12 cellular contexts compared by ENCODE assay signal in the genomic region with DNA sequence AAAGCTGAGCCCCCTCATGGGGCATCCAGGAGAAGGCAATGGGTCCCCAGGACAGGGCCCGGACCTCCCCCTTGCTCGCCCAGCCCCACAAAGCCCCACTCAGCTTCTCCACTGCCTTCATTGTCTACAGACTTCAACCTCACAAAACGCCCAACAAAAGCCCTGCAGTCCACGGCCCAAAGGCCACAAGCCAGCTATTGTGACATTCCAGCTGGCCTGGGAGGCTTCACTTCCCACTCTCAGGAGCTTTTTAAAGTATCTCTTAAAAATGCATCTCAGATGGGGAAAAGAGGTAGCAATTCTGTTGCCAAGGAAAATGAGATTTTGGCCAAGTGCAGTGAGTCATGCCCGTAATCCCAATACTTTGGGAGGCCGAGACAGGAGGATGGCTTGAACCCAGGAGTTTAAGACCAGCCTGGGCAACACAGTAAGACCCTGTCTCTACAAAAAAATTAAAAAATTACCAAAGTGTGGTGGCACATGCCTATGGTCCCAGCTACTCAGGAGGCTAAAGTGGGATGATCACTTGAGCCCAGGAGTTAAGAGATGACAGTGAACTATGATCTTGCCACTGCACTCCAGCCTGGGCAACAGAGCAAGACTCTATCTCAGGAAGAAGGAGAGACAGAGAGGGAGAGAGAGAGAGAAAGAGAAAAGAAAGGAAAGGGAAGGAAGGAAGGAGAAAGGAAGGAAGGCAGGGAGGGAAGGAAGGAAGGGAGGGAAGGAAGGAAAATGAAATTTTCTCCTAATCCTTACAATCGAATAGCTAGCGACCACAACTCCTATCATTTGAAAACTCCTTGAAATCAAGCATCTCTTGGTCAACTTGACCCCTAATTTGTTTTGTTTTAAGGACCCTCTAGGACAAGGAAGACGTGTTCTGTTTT. TPM values are rescaled to one million over a fixed set of nuclear protein-coding genes. Genes with fewer than 3 reads are reported as not detected.
A peak's percentile ranks its signal among the peaks of the same experiment; 100 is the strongest.
DNase-seq lines count a peak whose midpoint lies in the region; ATAC-seq and TF ChIP-seq lines count a peak whose summit lies in the region.
"Had no signal": no experiment of that assay in that cellular context is flagged by ENCODE, and none has a peak within 500 bp of the region (broad histone marks: within the 10 kb centered on the region; RNA-seq: fewer than 3 reads in every experiment).

No MANE protein-coding gene starts in this region.

- intact Hi-C loops in psoas muscle (cut with DNase I): no loop called here

- ATAC-seq in psoas muscle: peak in 1 of 4 donors; percentile 23
- no peak for ATAC-seq in HG02973 (IDR thresholded peaks at IDR 0.05; ENCODE audit: unreplicated experiment)

- H3K9me3 ChIP-seq in right atrium auricular region: no peaks in the 10 kb centered on the region
- H3K9me3 ChIP-seq in psoas muscle: no peaks in the 10 kb centered on the region
- H3K9me3 ChIP-seq: adrenal gland had no signal

- H3K27ac ChIP-seq in right atrium auricular region: peak overlapping the region in 1 of 2 donors; percentile 15
- H3K27ac ChIP-seq in psoas muscle: peak overlapping the region; percentile 77

- H3K36me3 ChIP-seq in right atrium auricular region (no peaks in the 10 kb centered on the region), psoas muscle (ENCODE audit: insufficient read depth in 1 of 2, low read depth in 1 of 2) (no peaks in the 10 kb centered on the region)
- H3K36me3 ChIP-seq: adrenal gland had no signal

- TF ChIP-seq CTCF in astrocyte of the cerebellum (IDR thresholded peaks at IDR 0.05; ENCODE audit: low read depth, low read length, missing control alignments) (no peak), right atrium auricular region (IDR thresholded peaks at IDR 0.05) (no peak), psoas muscle (IDR thresholded peaks at IDR 0.05) (no peak)

- peak; percentile 30 for DNase-seq in CD1c-positive myeloid dendritic cell (ENCODE audit: extremely low spot score)
- no peak for DNase-seq in astrocyte of the cerebellum (ENCODE audit: low read depth)
- DNase-seq in right atrium auricular region (ENCODE audit: low spot score): peak; percentile 72
- peak; percentile 61 to 73 for DNase-seq in psoas muscle
- no peak for DNase-seq in H4 (ENCODE audit: low spot score)
- no peak for DNase-seq in activated CD8-positive, alpha-beta memory T cell treated with anti-CD3 and anti-CD28 coated beads for 24 hours
- DNase-seq in NCI-H1417 treated with DMSO at 0.1 percent for 48 hours (lab: John Stamatoyannopoulos, UW): no peak
- DNase-seq: activated CD4-positive, alpha-beta T cell treated with anti-CD3 and anti-CD28 coated beads, Interleukin-2, amount 10 ng/mL, durations not matched to agents 24 days and 14 days; CD4-positive, CD25-positive, alpha-beta regulatory T cell; NCI-H1417 had no signal

- H3K4me3 ChIP-seq in astrocyte of the cerebellum (ENCODE audit: low read depth, low read length) (peak overlapping the region; percentile 22), right atrium auricular region (peak overlapping the region in 1 of 2 donors; percentile 32), psoas muscle (peak overlapping the region; percentile 55)

- peaks cover 0 to 16% of the 10 kb centered on the region in 2 donors for H3K4me1 ChIP-seq in right atrium auricular region
- peaks cover 27% of the 10 kb centered on the region for H3K4me1 ChIP-seq in psoas muscle

- WGBS in psoas muscle, 3 donors: 49 to 60% (median 53%) methylated on average over 9 of the region's 9 CpGs

- H3K27me3 ChIP-seq in right atrium auricular region (no peaks in the 10 kb centered on the region), psoas muscle (ENCODE audit: insufficient read depth in 3 of 3, low read length in 2 of 3) (no peaks in the 10 kb centered on the region)
- H3K27me3 ChIP-seq: adrenal gland had no signal

- in situ Hi-C loops in astrocyte of the cerebellum (cut with HindIII; ENCODE audit: low sequenced_read_pairs): no loop called here

RNA-seq across cellular contexts. Expression of a gene that starts 31.4 kb away (rescaled TPM):
- total RNA-seq in right atrium auricular region (10 to 100 TPM; 60.8 to 64.6 TPM), psoas muscle (100 to 1,000 TPM in 2 of 4 donors, 10 to 100 TPM in 2; 91.8 to 132 (median 103) TPM)
- 100 to 1,000 TPM; 183 to 387 (median 258) TPM for polyA plus RNA-seq in psoas muscle
- 47.7 and 67.2 TPM in 2 replicates for total RNA-seq in H4 (2014; rRNA removed; shearing (Covaris generic))

Comparison
In these comparisons a context has a peak if more than half of its experiments do, and no peak if none do; other contexts are left out.
1. DNase-seq: peak in CD1c-positive myeloid dendritic cell (single experiment), right atrium auricular region (single experiment) and psoas muscle (2 of 2); none in astrocyte of the cerebellum (single experiment), H4 (single experiment), activated CD8-positive, alpha-beta memory T cell treated with anti-CD3 and anti-CD28 coated beads for 24 hours (single experiment) and NCI-H1417 treated with DMSO at 0.1 percent for 48 hours (single experiment).